Comparison of ENCODE assay signal across 27 cellular contexts in genomic region chrX:17563515-17563914, GRCh38.
DNase-seq lines count a peak whose midpoint lies in the region; ATAC-seq, FAIRE-seq and TF ChIP-seq lines count a peak whose summit lies in the region.
"Had no signal": no experiment of that assay in that cellular context is flagged by ENCODE, and none has a peak within 500 bp of the region (broad histone marks: within the 10 kb centered on the region; RNA-seq: fewer than 3 reads in every experiment).

No MANE protein-coding gene starts in this region.

- H3K27me3 ChIP-seq in IMR-90 (ENCODE audit: control insufficient read depth, insufficient read depth, low read length) (0 out of 2 replicates have a peak, but pooled peaks cover 2% of the 10 kb centered on the region), astrocyte (ENCODE audit: insufficient read depth, low read length) (no peaks in the 10 kb centered on the region), osteoblast (ENCODE audit: insufficient read depth, low read length) (no peaks in the 10 kb centered on the region)
- H3K27me3 ChIP-seq: ascending aorta, BE2C, gastrocnemius medialis had no signal

- H3K4me1 Mint-ChIP-seq in activated CD4-positive, alpha-beta memory T cell treated with anti-CD3 and anti-CD28 coated beads for 36 hours (ENCODE audit: low read depth), result peaks cover 17% of the 10 kb centered on the region
- peaks cover 5% of the 10 kb centered on the region for H3K4me1 Mint-ChIP-seq in activated CD4-positive, alpha-beta memory T cell treated with anti-CD3 and anti-CD28 coated beads, Interleukin-2, amount 10 ng/mL, durations not matched to agents 7 days and 5 days
- peaks cover 44% of the 10 kb centered on the region for H3K4me1 Mint-ChIP-seq in astrocyte (ENCODE audit: low read depth, unreplicated experiment)

- H3K4me3 Mint-ChIP-seq in activated CD4-positive, alpha-beta memory T cell treated with anti-CD3 and anti-CD28 coated beads for 36 hours, result no peak overlapping the region
- no peak overlapping the region for H3K4me3 Mint-ChIP-seq in activated CD4-positive, alpha-beta memory T cell treated with anti-CD3 and anti-CD28 coated beads, Interleukin-2, amount 10 ng/mL, durations not matched to agents 7 days and 5 days
- peak overlapping the region; percentile 23 for H3K4me3 Mint-ChIP-seq in astrocyte (ENCODE audit: unreplicated experiment)
- H3K4me3 Mint-ChIP-seq: T-helper 1 cell treated with Interleukin-12 subunit alpha and Interleukin-12 subunit beta and Interleukin-4 antibody, amounts not matched to agents 30 μg/mL and 1 μg/mL, for 36 hours had no signal

- peak overlapping the region; percentile 30 for H3K27ac Mint-ChIP-seq in activated CD4-positive, alpha-beta memory T cell treated with anti-CD3 and anti-CD28 coated beads for 36 hours
- no peak overlapping the region for H3K27ac Mint-ChIP-seq in activated CD4-positive, alpha-beta memory T cell treated with anti-CD3 and anti-CD28 coated beads, Interleukin-2, amount 10 ng/mL, durations not matched to agents 7 days and 5 days
- H3K27ac Mint-ChIP-seq in astrocyte (ENCODE audit: unreplicated experiment), result no peak overlapping the region
- H3K27ac Mint-ChIP-seq: T-helper 1 cell treated with Interleukin-12 subunit alpha and Interleukin-12 subunit beta and Interleukin-4 antibody, amounts not matched to agents 30 μg/mL and 1 μg/mL, for 36 hours had no signal

- no peak overlapping the region for H3K56ac ChIP-seq in IMR-90 (ENCODE audit: extremely low read depth, insufficient read depth, low read length)

- no peaks in the 10 kb centered on the region for H3K27me3 Mint-ChIP-seq in activated CD4-positive, alpha-beta memory T cell treated with anti-CD3 and anti-CD28 coated beads for 36 hours
- H3K27me3 Mint-ChIP-seq in activated CD4-positive, alpha-beta memory T cell treated with anti-CD3 and anti-CD28 coated beads, Interleukin-2, amount 10 ng/mL, durations not matched to agents 7 days and 5 days, result no peaks in the 10 kb centered on the region
- H3K27me3 Mint-ChIP-seq in astrocyte (ENCODE audit: low read depth, unreplicated experiment), result no peaks in the 10 kb centered on the region

- no TSS peak for BruUV-seq in IMR-90 (replicated peaks; lab: Mats Ljungman, UMichigan)

- no peak overlapping the region for H3K14ac ChIP-seq in IMR-90 (replicated peaks; ENCODE audit: low read depth, low read length)

- H3K36me3 ChIP-seq in IMR-90 (ENCODE audit: control insufficient read depth, insufficient read depth, low read length) (no peaks in the 10 kb centered on the region), astrocyte (ENCODE audit: insufficient read depth, low read length) (no peaks in the 10 kb centered on the region), osteoblast (ENCODE audit: insufficient read depth, low read length) (no peaks in the 10 kb centered on the region)
- H3K36me3 ChIP-seq: ascending aorta, BE2C, gastrocnemius medialis, spleen had no signal

- no peaks in the 10 kb centered on the region for H3K79me1 ChIP-seq in IMR-90 (ENCODE audit: low read depth in 1 of 2, low read length in 2 of 2)

- no peak overlapping the region for H3K27ac ChIP-seq in IMR-90 (ENCODE audit: insufficient read depth, low read length)
- peak overlapping the region; percentile 31 for H3K27ac ChIP-seq in astrocyte (ENCODE audit: low read depth, low read length)
- H3K27ac ChIP-seq in osteoblast (ENCODE audit: low read depth, low read length), result peak overlapping the region; percentile 71
- H3K27ac ChIP-seq: ascending aorta, gastrocnemius medialis, spleen, VCaP had no signal

- H3K9ac ChIP-seq in IMR-90 (ENCODE audit: low read depth, low read length) (no peak overlapping the region), astrocyte (ENCODE audit: low read length) (no peak overlapping the region)

- TF ChIP-seq POLR2A in IMR-90 (IDR thresholded peaks at IDR 0.05; ENCODE audit: low read depth, low read length), result no peak

- CTCF ChIA-PET in activated CD4-positive, alpha-beta memory T cell treated with anti-CD3 and anti-CD28 coated beads for 36 hours (lab: Charles Lee), result interaction anchor here (1.7 kb wide), 1 partner anchor 28 kb away, joined by 4 read pairs; no protein-coding TSS in a partner anchor
- CTCF ChIA-PET in activated CD4-positive, alpha-beta memory T cell treated with anti-CD3 and anti-CD28 coated beads, Interleukin-2, amount 10 ng/mL, durations not matched to agents 7 days and 5 days (lab: Charles Lee), result no interaction called here
- CTCF ChIA-PET in IMR-90 (lab: Yijun Ruan, JAX), result no interaction called here

- TF ChIP-seq CTCF in IMR-90 (conservative IDR thresholded peaks at IDR 0.05; ENCODE audit: low read depth, low read length), result no peak
- no peak for TF ChIP-seq CTCF in astrocyte (IDR thresholded peaks at IDR 0.05; ENCODE audit: insufficient read depth, low read depth, low read length)
- TF ChIP-seq CTCF in osteoblast (IDR thresholded peaks at IDR 0.05; ENCODE audit: extremely low read depth, low read depth, low read length), result no peak

- peak; percentile 25 for DNase-seq in activated CD4-positive, alpha-beta memory T cell treated with anti-CD3 and anti-CD28 coated beads for 36 hours
- no peak for DNase-seq in activated CD4-positive, alpha-beta memory T cell treated with anti-CD3 and anti-CD28 coated beads, Interleukin-2, amount 10 ng/mL, durations not matched to agents 7 days and 5 days
- DNase-seq in IMR-90 (peak; percentile 48), astrocyte (ENCODE audit: low read depth) (peak; percentile 86), osteoblast (ENCODE audit: insufficient read length, low spot score, missing footprints) (no peak), pons (ENCODE audit: low spot score) (no peak), ecto neural progenitor cell (ENCODE audit: low spot score) (no peak)
- no peak for DNase-seq in activated CD4-positive, CD25-positive, alpha-beta regulatory T cell (lab: John Stamatoyannopoulos, UW)
- DNase-seq: activated CD4-positive, alpha-beta T cell treated with anti-CD3 and anti-CD28 coated beads, Interleukin-2, amount 50 U/mL, for 4 hours; activated gamma-delta T cell treated with Interleukin-2 at 50 U/mL for 16 hours; activated T-cell treated with anti-CD3 and anti-CD28 coated beads for 4 hours; BE2C; effector memory CD4-positive, alpha-beta T cell; gastrocnemius medialis; kidney; NCI-H1092 treated with DMSO at 0.1 percent for 48 hours; NCI-H2029; NCI-H345; NCI-H774; spleen; trophoblast cell had no signal

- POLR2A ChIA-PET in activated CD4-positive, alpha-beta memory T cell treated with anti-CD3 and anti-CD28 coated beads for 36 hours (lab: Charles Lee), result no interaction called here
- POLR2A ChIA-PET in activated CD4-positive, alpha-beta memory T cell treated with anti-CD3 and anti-CD28 coated beads, Interleukin-2, amount 10 ng/mL, durations not matched to agents 7 days and 5 days (lab: Charles Lee), result no interaction called here
- POLR2A ChIA-PET in IMR-90 (lab: Charles Lee; ENCODE audit: unreplicated experiment), result no interaction called here

- H3K9me1 ChIP-seq in IMR-90 (ENCODE audit: insufficient read depth, low read length), result peaks cover 11% of the 10 kb centered on the region; the same call in 1 of the 2 replicates

- H3K36me3 Mint-ChIP-seq in activated CD4-positive, alpha-beta memory T cell treated with anti-CD3 and anti-CD28 coated beads for 36 hours, result no peaks in the 10 kb centered on the region
- H3K36me3 Mint-ChIP-seq in activated CD4-positive, alpha-beta memory T cell treated with anti-CD3 and anti-CD28 coated beads, Interleukin-2, amount 10 ng/mL, durations not matched to agents 7 days and 5 days (ENCODE audit: low read depth), result no peaks in the 10 kb centered on the region
- H3K36me3 Mint-ChIP-seq in astrocyte (ENCODE audit: low read depth, unreplicated experiment), result no peaks in the 10 kb centered on the region

- dilution Hi-C loops in IMR-90 (cut with HindIII; ENCODE audit: low sequenced_read_pairs, unreplicated experiment), result no loop called here

- no peak overlapping the region for H3K18ac ChIP-seq in IMR-90 (ENCODE audit: low read depth, low read length)

- no peaks in the 10 kb centered on the region for H3K9me3 Mint-ChIP-seq in activated CD4-positive, alpha-beta memory T cell treated with anti-CD3 and anti-CD28 coated beads for 36 hours
- H3K9me3 Mint-ChIP-seq in activated CD4-positive, alpha-beta memory T cell treated with anti-CD3 and anti-CD28 coated beads, Interleukin-2, amount 10 ng/mL, durations not matched to agents 7 days and 5 days, result no peaks in the 10 kb centered on the region
- H3K9me3 Mint-ChIP-seq in astrocyte (ENCODE audit: unreplicated experiment), result peaks cover 2% of the 10 kb centered on the region
- H3K9me3 Mint-ChIP-seq: T-helper 1 cell treated with Interleukin-12 subunit alpha and Interleukin-12 subunit beta and Interleukin-4 antibody, amounts not matched to agents 30 μg/mL and 1 μg/mL, for 36 hours had no signal

- H4K91ac ChIP-seq in IMR-90 (ENCODE audit: insufficient read depth, low read depth, low read length), result no peak overlapping the region

- intact Hi-C loops in activated CD4-positive, alpha-beta memory T cell treated with anti-CD3 and anti-CD28 coated beads for 36 hours (cut with micrococcal nuclease), result no loop called here
- intact Hi-C loops in IMR-90 (cut with micrococcal nuclease), result no loop called here

- H2BK5ac ChIP-seq in IMR-90 (ENCODE audit: low read depth, low read length, poor library complexity, severe bottlenecking), result no peak overlapping the region

- in situ Hi-C loops in IMR-90 (cut with MboI; ENCODE audit: low sequenced_read_pairs), result no loop called here

- no peak overlapping the region for H3K4ac ChIP-seq in IMR-90 (ENCODE audit: low read depth, low read length)

- no peak for FAIRE-seq in astrocyte (lab: Jason Lieb, UNC)
- FAIRE-seq: A204.1, GM12891, GM19239, kidney had no signal

- no peak overlapping the region for H2BK15ac ChIP-seq in IMR-90 (ENCODE audit: low read depth, low read length)

- ATAC-seq in IMR-90 (ENCODE audit: low read depth), result no peak
- ATAC-seq: gastrocnemius medialis had no signal

- H2BK20ac ChIP-seq in IMR-90 (ENCODE audit: low read depth, low read length), result no peak overlapping the region

- H3K4me1 ChIP-seq in IMR-90 (ENCODE audit: control insufficient read depth, insufficient read depth, low read length) (peaks cover 11% of the 10 kb centered on the region), astrocyte (ENCODE audit: insufficient read depth, low read length) (peaks cover 43% of the 10 kb centered on the region), osteoblast (ENCODE audit: insufficient read depth, low read length) (peaks cover 66% of the 10 kb centered on the region)
- H3K4me1 ChIP-seq: BE2C, spleen had no signal

- no peak overlapping the region for H4K5ac ChIP-seq in IMR-90 (ENCODE audit: low read depth, low read length)

- WGBS in IMR-90 (ENCODE audit: extremely low coverage in 2 of 2, insufficient read length in 1 of 2), 2 experiments, result 14% methylated on average over 1 of the region's 4 CpGs; no CpG with 5 or more reads in 1 of the 2 experiments

- no peak overlapping the region for H2AK9ac ChIP-seq in IMR-90 (replicated peaks; ENCODE audit: low read depth, low read length, poor library complexity)

- H3K23ac ChIP-seq in IMR-90 (ENCODE audit: low read depth, low read length), result no peak overlapping the region

- H3K9me3 ChIP-seq in IMR-90 (ENCODE audit: control insufficient read depth, insufficient read depth, low read length) (no peaks in the 10 kb centered on the region), astrocyte (ENCODE audit: insufficient read depth, low read depth, low read length) (no peaks in the 10 kb centered on the region), osteoblast (ENCODE audit: low read depth, low read length) (no peaks in the 10 kb centered on the region)
- H3K9me3 ChIP-seq: ascending aorta, BE2C, gastrocnemius medialis, spleen had no signal

- no peak for TF ChIP-seq RAD21 in IMR-90 (IDR thresholded peaks at IDR 0.05; ENCODE audit: low read length)

- H2AK5ac ChIP-seq in IMR-90 (ENCODE audit: low read depth, low read length), result no peak overlapping the region

- H3K79me2 ChIP-seq in astrocyte (ENCODE audit: insufficient read depth, low read length) (peaks cover 18% of the 10 kb centered on the region), osteoblast (ENCODE audit: insufficient read depth, low read length) (peaks cover 4% of the 10 kb centered on the region)

- H2AFZ ChIP-seq in IMR-90 (replicated peaks; ENCODE audit: low read length, poor library complexity), result no peak overlapping the region
- no peak overlapping the region for H2AFZ ChIP-seq in astrocyte (ENCODE audit: low read depth, low read length)
- H2AFZ ChIP-seq in osteoblast (ENCODE audit: low read length), result no peak overlapping the region

- H3K4me3 ChIP-seq in IMR-90 (ENCODE audit: insufficient read depth, low read depth, low read length) (no peak overlapping the region), astrocyte (ENCODE audit: insufficient read depth, low read depth, low read length) (no peak overlapping the region), osteoblast (ENCODE audit: insufficient read depth, low read length) (no peak overlapping the region)
- H3K4me3 ChIP-seq: ascending aorta, gastrocnemius medialis, spleen had no signal

- H4K20me1 ChIP-seq in IMR-90 (ENCODE audit: insufficient read depth, low read length) (no peaks in the 10 kb centered on the region), astrocyte (ENCODE audit: insufficient read depth, low read length) (no peaks in the 10 kb centered on the region), osteoblast (ENCODE audit: insufficient read depth, low read length) (no peaks in the 10 kb centered on the region)

- H3K4me2 ChIP-seq in IMR-90 (ENCODE audit: low read depth, low read length) (no peak overlapping the region), astrocyte (ENCODE audit: low read length) (peak overlapping the region; percentile 55), osteoblast (ENCODE audit: insufficient read depth, low read length) (no peak overlapping the region)

- H4K8ac ChIP-seq in IMR-90 (ENCODE audit: low read depth in 2 of 2, low read length in 2 of 2), result no peak overlapping the region

- no peak overlapping the region for H2BK120ac ChIP-seq in IMR-90 (ENCODE audit: low read depth, low read length)

Comparison
In these comparisons a context has a peak if more than half of its experiments do, and no peak if none do; other contexts are left out.
1. DNase-seq: peak in activated CD4-positive, alpha-beta memory T cell treated with anti-CD3 and anti-CD28 coated beads for 36 hours (single experiment), IMR-90 (single experiment) and astrocyte (single experiment); none in activated CD4-positive, alpha-beta memory T cell treated with anti-CD3 and anti-CD28 coated beads, Interleukin-2, amount 10 ng/mL, durations not matched to agents 7 days and 5 days (single experiment), osteoblast (single experiment), activated CD4-positive, CD25-positive, alpha-beta regulatory T cell (0 of 4), pons (single experiment) and ecto neural progenitor cell (single experiment).